Comparison of ENCODE assay signal across 12 cellular contexts in the genomic region with DNA sequence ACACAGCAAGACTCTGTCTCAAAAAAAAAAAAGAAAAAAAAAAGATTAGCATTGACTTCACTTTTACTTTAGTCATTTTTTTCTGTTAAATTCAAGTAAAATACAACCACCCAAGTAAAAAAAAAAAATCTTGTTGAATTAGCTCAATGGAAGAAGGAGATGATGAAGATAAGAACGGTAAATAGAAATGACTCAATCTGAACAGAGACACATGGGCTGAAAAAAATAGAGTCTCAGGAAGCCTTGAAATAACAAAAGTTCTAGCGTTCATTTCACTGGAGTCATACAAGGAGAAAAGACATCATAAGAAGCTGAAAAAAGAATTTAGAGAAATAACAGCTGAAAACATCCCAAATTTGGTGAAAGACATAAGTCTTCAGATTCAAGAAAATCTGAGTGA.
"Had no signal": no experiment of that assay in that cellular context is flagged by ENCODE, and none has a peak within 500 bp of the region (broad histone marks: within the 10 kb centered on the region; RNA-seq: fewer than 3 reads in every experiment).

No MANE protein-coding gene starts in this region.

- H3K4me3 Mint-ChIP-seq: nephron progenitor cell had no signal

- H3K27ac Mint-ChIP-seq: nephron progenitor cell had no signal

- H3K4me1 Mint-ChIP-seq: nephron progenitor cell had no signal

- ATAC-seq: gastroesophageal sphincter, left ventricle myocardium superior had no signal

- DNase-seq: activated CD4-positive, CD25-positive, alpha-beta regulatory T cell; left ventricle myocardium superior; mesenchymal stem cell; nephron progenitor cell; SHP77 treated with DMSO at 0.1 percent for 48 hours; sigmoid colon; stimulated activated CD4-positive, alpha-beta T cell treated with anti-CD3 and anti-CD28 coated beads, Interleukin-12 subunit alpha, Interleukin-12 subunit beta, amount 100 ng/mL, for 4 hours; stimulated activated naive CD4-positive, alpha-beta T cell treated with Interleukin-2 at 50 U/mL for 16 hours; upper lobe of left lung had no signal

- H3K4me3 ChIP-seq: ascending aorta, gastroesophageal sphincter, hepatocyte, sigmoid colon, upper lobe of left lung had no signal
